In the genomic region with DNA sequence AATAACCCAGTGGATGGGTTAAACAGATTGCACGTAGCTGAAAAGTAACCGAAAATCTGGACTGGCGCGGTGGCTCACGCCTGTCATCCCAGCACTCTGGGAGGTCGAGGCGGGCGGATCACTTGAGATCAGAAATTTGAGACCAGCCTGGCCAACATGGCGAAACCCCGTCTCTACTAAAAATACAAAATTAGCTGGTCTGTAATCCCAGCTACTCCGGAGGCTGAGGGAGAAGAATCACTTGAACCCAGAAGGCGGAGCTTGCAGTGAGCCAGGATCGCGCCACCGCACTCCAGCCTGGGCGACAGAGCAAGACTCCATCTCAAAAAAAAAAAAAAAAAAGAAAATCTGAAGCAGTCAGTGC, we compare ENCODE assay signal across 8 cellular contexts. TPM values are rescaled to one million over a fixed set of nuclear protein-coding genes. Genes with fewer than 3 reads are reported as not detected.
DNase-seq lines count a peak whose midpoint lies in the region; ATAC-seq, FAIRE-seq and TF ChIP-seq lines count a peak whose summit lies in the region.
"Not testable (repeated sequence)": the region's sequence is repeated elsewhere in the genome, so short reads cannot be mapped to it uniquely, and the experiment has no call there.

No MANE protein-coding gene starts in this region.

- not testable (repeated sequence) for H3K4ac ChIP-seq in mesendoderm (ENCODE audit: low read depth, low read length)

- H4K5ac ChIP-seq in mesendoderm (ENCODE audit: low read length): not testable (repeated sequence)

- peak overlapping the region; percentile 88 for H2BK5ac ChIP-seq in mesendoderm (ENCODE audit: low read length)

- H3K27me3 ChIP-seq in adrenal gland; mesendoderm (ENCODE audit: insufficient read depth, low read length, poor library complexity); small intestine (ENCODE audit: control insufficient read depth in 2 of 2, insufficient read depth in 2 of 2, low read length in 2 of 2): not testable (repeated sequence)

- H2AK5ac ChIP-seq in mesendoderm (ENCODE audit: low read length): not testable (repeated sequence)

- H2BK120ac ChIP-seq in mesendoderm (ENCODE audit: low read depth, low read length): not testable (repeated sequence)

- peaks cover 34 to 37% of the 10 kb centered on the region in 2 donors for H3K4me1 ChIP-seq in adrenal gland (replicated peaks in 1 of 2)
- not testable (repeated sequence) for H3K4me1 ChIP-seq in mesendoderm (ENCODE audit: control insufficient read depth, low read depth, low read length); small intestine (ENCODE audit: control insufficient read depth in 2 of 2, insufficient read depth in 1 of 2, low read depth in 1 of 2, low read length in 1 of 2)

- not testable (repeated sequence) for FAIRE-seq in small intestine (lab: Jason Lieb, UNC)

- peak overlapping the region; percentile 91 for H3K9ac ChIP-seq in SK-N-MC (ENCODE audit: insufficient read length)
- H3K9ac ChIP-seq in mesendoderm (ENCODE audit: low read length): peak overlapping the region; percentile 94

- DNase-seq in SK-N-MC (ENCODE audit: low read depth, low spot score); mesendoderm; small intestine: not testable (repeated sequence)
- DNase-seq in adrenal gland (peak in 2 of 7 donors; percentile 50 to 55), fibroblast of mammary gland (ENCODE audit: low read depth) (peak; percentile 50)

- H3K36me3 ChIP-seq in SK-N-MC (ENCODE audit: insufficient read depth, low read length): peaks cover 19% of the 10 kb centered on the region; the same call in 1 of the 2 replicates
- not testable (repeated sequence) for H3K36me3 ChIP-seq in adrenal gland (replicated peaks in 1 of 2); mesendoderm (ENCODE audit: control insufficient read depth, insufficient read depth, low read length); small intestine (ENCODE audit: control insufficient read depth in 2 of 2, insufficient read depth in 2 of 2, low read length in 2 of 2)

- H3K4me2 ChIP-seq in mesendoderm (ENCODE audit: low read length): peak overlapping the region; percentile 46

- peak overlapping the region; percentile 94 for H3K23ac ChIP-seq in mesendoderm (ENCODE audit: low read length)

- H3K27ac ChIP-seq in 22Rv1: peak overlapping the region; percentile 95
- H3K27ac ChIP-seq in SK-N-MC: peak overlapping the region; percentile 94
- H3K27ac ChIP-seq in adrenal gland: peak overlapping the region; percentile 66 to 100 (median 92)
- H3K27ac ChIP-seq in mesendoderm (ENCODE audit: low read depth, low read length): peak overlapping the region; percentile 79
- H3K27ac ChIP-seq in small intestine (ENCODE audit: low read depth in 1 of 2, low read length in 1 of 2): peak overlapping the region; percentile 93 to 97

- peaks cover 18% of the 10 kb centered on the region for H3K79me2 ChIP-seq in mesendoderm (ENCODE audit: control insufficient read depth, insufficient read depth, low read length)

- not testable (repeated sequence) for H4K8ac ChIP-seq in mesendoderm (ENCODE audit: low read depth, low read length)

- peaks cover 15% of the 10 kb centered on the region for H3K79me1 ChIP-seq in mesendoderm (ENCODE audit: low read length)

- H3K4me3 ChIP-seq in SK-N-MC: peak overlapping the region; percentile 89
- H3K4me3 ChIP-seq in adrenal gland: peak overlapping the region in 3 of 4 donors; percentile 72 to 95 (median 85)
- H3K4me3 ChIP-seq in fibroblast of mammary gland (ENCODE audit: control insufficient read depth, low read depth, low read length): peak overlapping the region; percentile 65
- peak overlapping the region; percentile 76 for H3K4me3 ChIP-seq in mesendoderm (ENCODE audit: low read length)
- peak overlapping the region; percentile 75 to 82 for H3K4me3 ChIP-seq in small intestine (ENCODE audit: low read depth in 1 of 2, low read length in 2 of 2)

- H2BK15ac ChIP-seq in mesendoderm (replicated peaks; ENCODE audit: low read depth): not testable (repeated sequence)

- peak overlapping the region; percentile 63 for H3K18ac ChIP-seq in mesendoderm (ENCODE audit: low read length)

- 0 to 1% (median 1%) methylated on average over 16 of the region's 16 CpGs for WGBS in adrenal gland, 4 donors
- no CpG with 5 or more reads among the region's 16 CpGs for WGBS in mesendoderm (ENCODE audit: extremely low coverage, insufficient coverage, low lambda C conversion rate)
- 0 to 1% (median 0%) methylated on average over 16 of the region's 16 CpGs for whole genome bisulfite sequencing in small intestine, 3 donors

- not testable (repeated sequence) for TF ChIP-seq RAD21 in Ishikawa (IDR thresholded peaks at IDR 0.05; ENCODE audit: low read depth)

- intact Hi-C loops in adrenal gland (cut with DNase I): not testable (repeated sequence)

- H3K56ac ChIP-seq in mesendoderm (ENCODE audit: low read length): peak overlapping the region; percentile 99

- not testable (repeated sequence) for TF ChIP-seq EP300 in Ishikawa (IDR thresholded peaks at IDR 0.05; ENCODE audit: borderline replicate concordance)

- peak; percentile 3 for ATAC-seq in GM19351 (IDR thresholded peaks at IDR 0.05; ENCODE audit: unreplicated experiment)

- TF ChIP-seq POLR2A in adrenal gland (IDR thresholded peaks at IDR 0.05): not testable (repeated sequence)

- not testable (repeated sequence) for TF ChIP-seq CTCF in 22Rv1 (IDR thresholded peaks at IDR 0.05); adrenal gland (IDR thresholded peaks at IDR 0.05); fibroblast of mammary gland (conservative IDR thresholded peaks at IDR 0.05; ENCODE audit: control insufficient read depth, insufficient read depth, low read depth, low read length)

- not testable (repeated sequence) for H3K9me3 ChIP-seq in SK-N-MC (ENCODE audit: low read depth, low read length); adrenal gland (replicated peaks in 1 of 3); small intestine (ENCODE audit: control insufficient read depth, low read depth)

TF ChIP-seq in Ishikawa, 13 proteins besides CTCF, POLR2A, EP300 and RAD21:
- 0 out of 2 replicates have a peak, but pooled peaks have one; percentile 3 for TF ChIP-seq TEAD4 (IDR thresholded peaks at IDR 0.05)
TF ChIP-seq in Ishikawa: peak in this region for 1; not testable (repeated sequence) for 12.

RNA-seq across cellular contexts. Expression of a gene that starts 0.7 kb away (rescaled TPM):
- total RNA-seq in adrenal gland: 10 to 100 TPM; 30.1 to 97.1 (median 56.1) TPM
- polyA plus RNA-seq in adrenal gland (100 to 1,000 TPM in 2 of 3 donors, 10 to 100 TPM in 1; 12.1 to 430 (median 147) TPM), small intestine (10 to 100 TPM; 26.2 to 41.4 (median 37.8) TPM)
- 16.1 TPM for polyA plus RNA-seq in mesendoderm (2013, experiment 1 of 2)
- 14.7 TPM for polyA plus RNA-seq in mesendoderm (2013, experiment 2 of 2)

RNA-seq across cellular contexts. Expression of a gene that starts 27.2 kb away (rescaled TPM):
- 10 to 100 TPM; 11.9 to 50.5 (median 36.3) TPM for total RNA-seq in adrenal gland
- polyA plus RNA-seq in adrenal gland: 10 to 100 TPM; 12.1 to 49.4 (median 12.7) TPM
- polyA plus RNA-seq in mesendoderm (2013, experiment 1 of 2): 167 TPM
- polyA plus RNA-seq in mesendoderm (2013, experiment 2 of 2): 168 TPM
- polyA plus RNA-seq in small intestine: 10 to 100 TPM; 17.0 to 51.7 (median 20.8) TPM
